ENCODE assay signal across 10 cellular contexts in the genomic region with DNA sequence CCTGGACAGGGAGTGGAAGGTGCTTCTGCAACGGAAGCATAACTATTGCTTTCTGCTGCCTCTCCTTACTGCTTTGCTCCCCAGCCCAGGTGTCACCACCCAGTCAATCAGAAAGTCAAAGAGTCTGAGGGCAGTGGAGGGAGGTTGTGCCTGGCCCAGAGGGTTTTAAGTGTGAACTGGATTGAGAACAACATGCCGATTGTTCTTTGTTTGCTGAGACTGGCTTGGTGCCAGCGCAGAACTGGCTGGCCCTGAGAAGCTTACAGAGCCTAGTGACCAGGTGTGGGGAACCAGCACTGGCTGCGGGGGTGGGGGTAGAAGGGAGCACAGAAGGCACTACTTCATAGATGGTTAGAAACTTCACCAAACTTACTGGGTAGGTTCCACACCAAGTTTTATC. TPM values are rescaled to one million over a fixed set of nuclear protein-coding genes. Genes with fewer than 3 reads are reported as not detected.
A peak's percentile ranks its signal among the peaks of the same experiment; 100 is the strongest.
DNase-seq lines count a peak whose midpoint lies in the region; ATAC-seq, FAIRE-seq and TF ChIP-seq lines count a peak whose summit lies in the region.
"Had no signal": no experiment of that assay in that cellular context is flagged by ENCODE, and none has a peak within 500 bp of the region (broad histone marks: within the 10 kb centered on the region; RNA-seq: fewer than 3 reads in every experiment).

No MANE protein-coding gene starts in this region.

- no peak overlapping the region for H3K4me3 ChIP-seq in heart right ventricle
- no peak overlapping the region for H3K4me3 ChIP-seq in left lung
- H3K4me3 ChIP-seq: SJSA1 had no signal

- no peaks in the 10 kb centered on the region for H3K27me3 ChIP-seq in heart right ventricle
- no peaks in the 10 kb centered on the region for H3K27me3 ChIP-seq in left lung
- H3K27me3 ChIP-seq: SJSA1 had no signal

- intact Hi-C loops in heart right ventricle (cut with DNase I) (loop anchor here in 6 of 10 donors (5.0 to 10.0 kb wide), 7 partner anchors 106 to 686 kb away; a partner anchor contains a TSS), cardiac septum (cut with DNase I) (loop anchor here (10.0 kb wide), 3 partner anchors 106 to 526 kb away; no protein-coding TSS in a partner anchor), left lung (cut with DNase I) (loop anchor here in 1 of 2 donors (10.0 kb wide), 1 partner anchor 526 kb away; no protein-coding TSS in a partner anchor)

- peak; percentile 95 for FAIRE-seq in urothelium cell line (lab: Jason Lieb, UNC)

- H3K9me3 ChIP-seq in heart right ventricle (peaks cover 0 to 22% (median 4%) of the 10 kb centered on the region in 11 donors), left lung (peaks cover 0 to 12% of the 10 kb centered on the region in 2 donors)
- H3K9me3 ChIP-seq: SJSA1 had no signal

- peaks cover 0 to 10% (median 0%) of the 10 kb centered on the region in 9 donors for H3K4me1 ChIP-seq in heart right ventricle
- H3K4me1 ChIP-seq in left lung = no peaks in the 10 kb centered on the region
- H3K4me1 ChIP-seq: SJSA1 had no signal

- H3K36me3 ChIP-seq in heart right ventricle (no peaks in the 10 kb centered on the region), left lung (no peaks in the 10 kb centered on the region)
- H3K36me3 ChIP-seq: SJSA1 had no signal

- no peak for TF ChIP-seq CTCF in heart right ventricle (IDR thresholded peaks at IDR 0.05)
- TF ChIP-seq CTCF in left lung (IDR thresholded peaks at IDR 0.05) = no peak

- 49 to 55% methylated on average over 4 of the region's 4 CpGs for WGBS in heart right ventricle, 2 donors

- H3K27ac ChIP-seq in heart right ventricle (no peak overlapping the region), left lung (no peak overlapping the region)
- H3K27ac ChIP-seq: SJSA1 had no signal

- DNase-seq in heart right ventricle (peak; percentile 7 to 19), cardiac septum (ENCODE audit: low spot score) (no peak), amygdala (lab: John Stamatoyannopoulos, UW) (peak in 53 of 56 donors; percentile 2 to 87 (median 48)), left lung (peak; percentile 34 to 50), urothelium cell line (ENCODE audit: low spot score) (peak; percentile 75), retina (no peak)
- DNase-seq: Kasumi-1 had no signal

- ATAC-seq in heart right ventricle (peak in 5 of 8 donors; percentile 7 to 71 (median 45)), left lung (peak; percentile 58), HG02588 (IDR thresholded peaks at IDR 0.05; ENCODE audit: unreplicated experiment) (no peak), GM18907 (IDR thresholded peaks at IDR 0.05; ENCODE audit: unreplicated experiment) (no peak)

RNA-seq across cellular contexts. Expression of a gene that starts 31.1 kb away (rescaled TPM):
- total RNA-seq in heart right ventricle = 10 to 100 TPM; 15.1 to 23.8 (median 19.2) TPM
- polyA plus RNA-seq in heart right ventricle = 10 to 100 TPM in 1 of 2 donors, 1 to 10 TPM in 1; 9.2 to 16.3 TPM
- 18.1 TPM for total RNA-seq in cardiac septum
- total RNA-seq in left lung = 10 to 100 TPM; 17.7 to 18.8 TPM

Comparison
In these comparisons a context has a peak if more than half of its experiments do, and no peak if none do; other contexts are left out.
1. DNase-seq: peak in heart right ventricle (2 of 2), amygdala (53 of 56), left lung (2 of 2) and urothelium cell line (single experiment); none in cardiac septum (single experiment) and retina (single experiment).
2. ATAC-seq: peak in heart right ventricle (5 of 8) and left lung (single experiment); none in HG02588 (single experiment) and GM18907 (single experiment).